8 cellular contexts compared by ENCODE assay signal in genomic region chr12:28190321-28191017, GRCh38. TPM values are rescaled to one million over a fixed set of nuclear protein-coding genes. Genes with fewer than 3 reads are reported as not detected.
A peak's percentile ranks its signal among the peaks of the same experiment; 100 is the strongest.
DNase-seq lines count a peak whose midpoint lies in the region; ATAC-seq and TF ChIP-seq lines count a peak whose summit lies in the region.

Gene CCDC91 (plus strand): TSS chr12:28190456. CDS start chr12:28257216, 66,760 bp downstream.

- DNase-seq in H4 (ENCODE audit: low spot score) (peak; percentile 83), SIG-M5 treated with dmso at 0.1 percent for 504 hours (lab: John Stamatoyannopoulos, UW; ENCODE audit: unreplicated experiment) (peak; percentile 75), activated gamma-delta T cell treated with Interleukin-2 at 50 U/mL for 16 hours (peak; percentile 84), foreskin keratinocyte (peak; percentile 76 to 78)

- peak within 1 kb of the TSS; percentile 85 for H2AFZ ChIP-seq in neuron (ENCODE audit: low read depth, low read length)

- H3K4me1 ChIP-seq in ES-I3 (ENCODE audit: insufficient read depth, low read length) (no peaks in the 10 kb centered on the region), foreskin keratinocyte (peaks cover 23% of the 10 kb centered on the region), neuron (ENCODE audit: insufficient read depth, low read length) (peaks cover 8% of the 10 kb centered on the region)

- H3K36me3 ChIP-seq in ES-I3 (ENCODE audit: insufficient read depth, low read length) (no peaks in the 10 kb centered on the region), neuron (ENCODE audit: insufficient read depth, low read length) (no peaks in the 10 kb centered on the region)

- H3K4me3 ChIP-seq in neuron (ENCODE audit: low read length), result peak within 1 kb of the TSS; percentile 72

- TF ChIP-seq CTCF in LNCAP (IDR thresholded peaks at IDR 0.05), result 0 out of 2 replicates have a peak, but pooled peaks have one; percentile 7
- peak; percentile 34 for TF ChIP-seq CTCF in foreskin keratinocyte (conservative IDR thresholded peaks at IDR 0.05)
- no peak for TF ChIP-seq CTCF in subcutaneous adipose tissue (IDR thresholded peaks at IDR 0.05; ENCODE audit: low read depth)

- peak within 1 kb of the TSS; percentile 66 for H3K9ac ChIP-seq in ES-I3 (ENCODE audit: low read depth, low read length)

- H3K9me3 ChIP-seq in ES-I3 (ENCODE audit: control insufficient read depth, insufficient read depth, low read length) (no peaks in the 10 kb centered on the region; the same call in 1 of the 2 replicates), neuron (ENCODE audit: low read length) (no peaks in the 10 kb centered on the region)

- peak within 1 kb of the TSS; percentile 93 for H3K27ac ChIP-seq in foreskin keratinocyte

- H3K27me3 ChIP-seq in foreskin keratinocyte (no peaks in the 10 kb centered on the region), neuron (ENCODE audit: insufficient read depth, low read length) (no peaks in the 10 kb centered on the region)

- peak; percentile 85 for ATAC-seq in foreskin keratinocyte

RNA-seq across cellular contexts. Expression of gene CCDC91, which starts in this region (rescaled TPM):
- 11.9 and 13.7 TPM in 2 replicates for total RNA-seq in H4 (2014; rRNA removed; shearing (Covaris generic))
- total RNA-seq in foreskin keratinocyte (24.3 and 25.1 TPM in 2 replicates), subcutaneous adipose tissue (10 to 100 TPM; 48.6 to 95.3 (median 52.1) TPM)
- 10.2 and 11.4 TPM in 2 replicates for polyA plus RNA-seq in foreskin keratinocyte

Comparison
In these comparisons a context has a peak if more than half of its experiments do, and no peak if none do; other contexts are left out.
1. Peak in every context shown above with its lines: DNase-seq, ATAC-seq, H3K4me3 ChIP-seq and H3K27ac ChIP-seq.